Comparison of ENCODE assay signal across 2 cellular contexts in genomic region chr16:671353-672131, GRCh38.
A peak's percentile ranks its signal among the peaks of the same experiment; 100 is the strongest.
TF ChIP-seq lines count a peak whose summit lies in the region.

No MANE protein-coding gene starts in this region.

TF ChIP-seq in HepG2, 621 proteins besides CTCF, POLR2A, EP300 and RAD21:
- TF ChIP-seq BHLHE40 (IDR thresholded peaks at IDR 0.05; ENCODE audit: low read length), result no peak
- TF ChIP-seq ZNF232 (CRISPR knock-in tag; IDR thresholded peaks at IDR 0.05; ENCODE audit: borderline replicate concordance), result no peak
- TF ChIP-seq ZNF569 (CRISPR knock-in tag; IDR thresholded peaks at IDR 0.05; ENCODE audit: borderline replicate concordance), result no peak
- peak; percentile 82 for TF ChIP-seq AGO1 (IDR thresholded peaks at IDR 0.05; ENCODE audit: low read depth, low read length, poor library complexity, severe bottlenecking)
- TF ChIP-seq RBFOX2 (IDR thresholded peaks at IDR 0.05; ENCODE audit: low read depth, low read length), result peak; percentile 39
- TF ChIP-seq ZBTB33 (CRISPR knock-in tag; IDR thresholded peaks at IDR 0.05), result peak; percentile 22; the same call in 1 of the 2 replicates
- TF ChIP-seq ZNF44 (CRISPR knock-in tag; IDR thresholded peaks at IDR 0.05), result no peak
- no peak for TF ChIP-seq DBP (CRISPR knock-in tag; IDR thresholded peaks at IDR 0.05; ENCODE audit: not compliant biosample characterization)
- TF ChIP-seq PAX8 (CRISPR knock-in tag; IDR thresholded peaks at IDR 0.05; ENCODE audit: borderline replicate concordance), result no peak
- no peak for TF ChIP-seq ZNF431 (CRISPR knock-in tag; IDR thresholded peaks at IDR 0.05; ENCODE audit: borderline replicate concordance, low read depth)

TF ChIP-seq in Ishikawa, 13 proteins besides CTCF, POLR2A, EP300 and RAD21:
- TF ChIP-seq CREB1 (IDR thresholded peaks at IDR 0.05; ENCODE audit: low read depth), result no peak
- TF ChIP-seq NFIC (IDR thresholded peaks at IDR 0.05), result 0 out of 2 replicates have a peak, but pooled peaks have one; percentile 18
- TF ChIP-seq EGR1 (IDR thresholded peaks at IDR 0.05), result no peak
- no peak for TF ChIP-seq TAF1 (IDR thresholded peaks at IDR 0.05; ENCODE audit: low read depth)
- no peak for TF ChIP-seq FOXM1 (IDR thresholded peaks at IDR 0.05; ENCODE audit: borderline replicate concordance, low read depth)
